18 cellular contexts compared by ENCODE assay signal in the genomic region with DNA sequence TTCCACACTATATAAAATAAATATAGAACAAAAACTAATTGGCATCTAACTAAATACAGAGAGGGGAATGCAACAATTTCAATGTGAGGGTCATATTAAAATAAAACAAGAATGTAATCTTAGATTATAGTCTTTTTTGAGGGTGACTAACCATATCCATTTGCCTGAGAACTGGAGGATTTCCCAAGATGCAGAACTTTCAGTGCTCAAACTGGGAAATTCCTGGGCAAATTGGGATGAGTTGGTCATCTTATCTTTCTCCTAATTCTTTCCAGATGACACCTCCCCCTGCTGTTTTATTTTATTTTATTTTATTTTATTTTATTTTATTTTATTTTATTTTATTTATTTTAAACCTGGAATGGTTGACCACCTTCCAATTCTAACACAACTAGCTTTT.
DNase-seq lines count a peak whose midpoint lies in the region; ATAC-seq and TF ChIP-seq lines count a peak whose summit lies in the region.
"Had no signal": no experiment of that assay in that cellular context is flagged by ENCODE, and none has a peak within 500 bp of the region (broad histone marks: within the 10 kb centered on the region; RNA-seq: fewer than 3 reads in every experiment).

No MANE protein-coding gene starts in this region.

- no peak overlapping the region for H3K4me2 ChIP-seq in GM23248 (ENCODE audit: unreplicated experiment)
- H3K4me2 ChIP-seq: BLaER1 had no signal

- TF ChIP-seq CTCF in AG10803 (conservative IDR thresholded peaks at IDR 0.05; ENCODE audit: low read length) (no peak), WTC11 (IDR thresholded peaks at IDR 0.05) (no peak), fibroblast of the aortic adventitia (IDR thresholded peaks at IDR 0.05; ENCODE audit: insufficient read depth, low read length) (no peak)

- no peak overlapping the region for H2AFZ ChIP-seq in GM23248

- in situ Hi-C loops in GM23248 (cut with MboI) (no loop called here), G401 (cut with HindIII; ENCODE audit: low sequenced_read_pairs) (no loop called here)

- no peak overlapping the region for H3K9ac ChIP-seq in GM23248
- H3K9ac ChIP-seq: BLaER1 had no signal

- no peak overlapping the region for H3K4me3 Mint-ChIP-seq in WTC11
- H3K4me3 Mint-ChIP-seq: CD4-positive, alpha-beta memory T cell had no signal

- H3K27me3 Mint-ChIP-seq in WTC11 (ENCODE audit: low read depth), result no peaks in the 10 kb centered on the region
- H3K27me3 Mint-ChIP-seq: CD4-positive, alpha-beta memory T cell had no signal

- no peaks in the 10 kb centered on the region for H4K20me1 ChIP-seq in GM23248 (ENCODE audit: insufficient read depth)
- H4K20me1 ChIP-seq: BLaER1 had no signal

- H3K36me3 Mint-ChIP-seq in WTC11, result no peaks in the 10 kb centered on the region
- H3K36me3 Mint-ChIP-seq: CD4-positive, alpha-beta memory T cell had no signal

- H3K27ac Mint-ChIP-seq in WTC11, result no peak overlapping the region
- H3K27ac Mint-ChIP-seq: CD4-positive, alpha-beta memory T cell had no signal

- ATAC-seq in WTC11 (no peak), HG03469 (IDR thresholded peaks at IDR 0.05; ENCODE audit: unreplicated experiment) (no peak)

- H3K4me1 ChIP-seq in GM23248 (ENCODE audit: insufficient read depth), result 0 out of 2 replicates have a peak, but pooled peaks cover 4% of the 10 kb centered on the region
- H3K4me1 ChIP-seq: BLaER1, Peyer's patch had no signal

- CTCF ChIA-PET in WTC11 (lab: Charles Lee), result no interaction called here

- H3K79me2 ChIP-seq in GM23248 (ENCODE audit: insufficient read depth), result no peaks in the 10 kb centered on the region

- H3K27ac ChIP-seq in GM23248, result no peak overlapping the region
- H3K27ac ChIP-seq: BLaER1, Peyer's patch had no signal

- H3K27me3 ChIP-seq in GM23248 (replicated peaks; ENCODE audit: insufficient read depth), result no peaks in the 10 kb centered on the region
- H3K27me3 ChIP-seq: BLaER1, Peyer's patch had no signal

- H3K4me1 Mint-ChIP-seq in WTC11, result peaks cover 6% of the 10 kb centered on the region; the same call in 1 of the 2 replicates
- H3K4me1 Mint-ChIP-seq: CD4-positive, alpha-beta memory T cell had no signal

- no peaks in the 10 kb centered on the region for H3K9me3 Mint-ChIP-seq in WTC11

- H3K9me2 ChIP-seq in GM23248 (ENCODE audit: insufficient read depth), result no peaks in the 10 kb centered on the region; the same call in 1 of the 2 replicates

- no peaks in the 10 kb centered on the region for H3F3A ChIP-seq in GM23248 (ENCODE audit: insufficient read depth)

- no peak overlapping the region for H3K4me3 ChIP-seq in AG10803 (ENCODE audit: low read length)
- H3K4me3 ChIP-seq in GM23248, result no peak overlapping the region
- H3K4me3 ChIP-seq in fibroblast of the aortic adventitia (ENCODE audit: low read depth, low read length), result no peak overlapping the region
- H3K4me3 ChIP-seq: BLaER1, Peyer's patch had no signal

- no peaks in the 10 kb centered on the region for H3K9me3 ChIP-seq in GM23248 (ENCODE audit: low read depth)
- H3K9me3 ChIP-seq: BLaER1, Peyer's patch had no signal

- no peaks in the 10 kb centered on the region for H3K36me3 ChIP-seq in GM23248 (ENCODE audit: low read depth)
- H3K36me3 ChIP-seq: BLaER1, Peyer's patch had no signal

- peak; percentile 46 for DNase-seq in AG10803 (ENCODE audit: low read depth)
- peak; percentile 61 for DNase-seq in GM23248
- DNase-seq in WTC11 (ENCODE audit: low spot score), result no peak
- peak; percentile 74 for DNase-seq in fibroblast of the aortic adventitia (ENCODE audit: low read depth)
- DNase-seq in G401 (ENCODE audit: low spot score), result no peak
- no peak for DNase-seq in SW480 (ENCODE audit: low spot score)
- DNase-seq: CD4-positive, alpha-beta memory T cell; DMS153; H7; NCI-H1105 treated with DMSO at 0.1 percent for 48 hours; NCI-H1694 treated with DMSO at 0.1 percent for 48 hours; NCI-H510A; NCI-H748 treated with DMSO at 0.1 percent for 48 hours; NK-92 treated with Interleukin-12 subunit alpha and Interleukin-12 subunit beta, amount 100 ng/mL, for 24 hours; Peyer's patch; Right ventricle myocardium superior had no signal

- POLR2A ChIA-PET in WTC11 (lab: Charles Lee), result no interaction called here

TF ChIP-seq in WTC11, 78 proteins besides CTCF, POLR2A, EP300 and RAD21:
- TF ChIP-seq HMGA2 (CRISPR knock-in tag; IDR thresholded peaks at IDR 0.05), result peak; percentile 76; the same call in 1 of the 2 replicates
- TF ChIP-seq, protein P1, sequence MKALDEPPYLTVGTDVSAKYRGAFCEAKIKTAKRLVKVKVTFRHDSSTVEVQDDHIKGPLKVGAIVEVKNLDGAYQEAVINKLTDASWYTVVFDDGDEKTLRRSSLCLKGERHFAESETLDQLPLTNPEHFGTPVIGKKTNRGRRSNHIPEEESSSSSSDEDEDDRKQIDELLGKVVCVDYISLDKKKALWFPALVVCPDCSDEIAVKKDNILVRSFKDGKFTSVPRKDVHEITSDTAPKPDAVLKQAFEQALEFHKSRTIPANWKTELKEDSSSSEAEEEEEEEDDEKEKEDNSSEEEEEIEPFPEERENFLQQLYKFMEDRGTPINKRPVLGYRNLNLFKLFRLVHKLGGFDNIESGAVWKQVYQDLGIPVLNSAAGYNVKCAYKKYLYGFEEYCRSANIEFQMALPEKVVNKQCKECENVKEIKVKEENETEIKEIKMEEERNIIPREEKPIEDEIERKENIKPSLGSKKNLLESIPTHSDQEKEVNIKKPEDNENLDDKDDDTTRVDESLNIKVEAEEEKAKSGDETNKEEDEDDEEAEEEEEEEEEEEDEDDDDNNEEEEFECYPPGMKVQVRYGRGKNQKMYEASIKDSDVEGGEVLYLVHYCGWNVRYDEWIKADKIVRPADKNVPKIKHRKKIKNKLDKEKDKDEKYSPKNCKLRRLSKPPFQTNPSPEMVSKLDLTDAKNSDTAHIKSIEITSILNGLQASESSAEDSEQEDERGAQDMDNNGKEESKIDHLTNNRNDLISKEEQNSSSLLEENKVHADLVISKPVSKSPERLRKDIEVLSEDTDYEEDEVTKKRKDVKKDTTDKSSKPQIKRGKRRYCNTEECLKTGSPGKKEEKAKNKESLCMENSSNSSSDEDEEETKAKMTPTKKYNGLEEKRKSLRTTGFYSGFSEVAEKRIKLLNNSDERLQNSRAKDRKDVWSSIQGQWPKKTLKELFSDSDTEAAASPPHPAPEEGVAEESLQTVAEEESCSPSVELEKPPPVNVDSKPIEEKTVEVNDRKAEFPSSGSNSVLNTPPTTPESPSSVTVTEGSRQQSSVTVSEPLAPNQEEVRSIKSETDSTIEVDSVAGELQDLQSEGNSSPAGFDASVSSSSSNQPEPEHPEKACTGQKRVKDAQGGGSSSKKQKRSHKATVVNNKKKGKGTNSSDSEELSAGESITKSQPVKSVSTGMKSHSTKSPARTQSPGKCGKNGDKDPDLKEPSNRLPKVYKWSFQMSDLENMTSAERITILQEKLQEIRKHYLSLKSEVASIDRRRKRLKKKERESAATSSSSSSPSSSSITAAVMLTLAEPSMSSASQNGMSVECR (CRISPR knock-in tag; IDR thresholded peaks at IDR 0.05; ENCODE audit: borderline replicate concordance), result no peak
- TF ChIP-seq ZNF138 (CRISPR knock-in tag; conservative IDR thresholded peaks at IDR 0.05), result no peak
TF ChIP-seq in WTC11: peak in this region for 1.

Comparison
In these comparisons a context has a peak if more than half of its experiments do, and no peak if none do; other contexts are left out.
1. DNase-seq: peak in AG10803 (single experiment), GM23248 (single experiment) and fibroblast of the aortic adventitia (single experiment); none in WTC11 (single experiment), G401 (single experiment) and SW480 (single experiment).